In genomic region chr1:5718716-5719632, GRCh38 we compare ENCODE assay signal across 1 cellular context.
TF ChIP-seq lines count a peak whose summit lies in the region.

No MANE protein-coding gene starts in this region.

TF ChIP-seq in H1, 55 proteins besides CTCF, POLR2A, EP300 and RAD21:
- TF ChIP-seq CHD7 (IDR thresholded peaks at IDR 0.05; ENCODE audit: insufficient replicate concordance, low read length) (no peak), TAF1 (IDR thresholded peaks at IDR 0.05; ENCODE audit: low read depth, low read length) (no peak), KDM1A (IDR thresholded peaks at IDR 0.05; ENCODE audit: borderline replicate concordance, low read length) (no peak), BACH1 (IDR thresholded peaks at IDR 0.05; ENCODE audit: low read length) (no peak), SP4 (IDR thresholded peaks at IDR 0.05; ENCODE audit: low read length) (no peak), HDAC6 (IDR thresholded peaks at IDR 0.05; ENCODE audit: low read depth, low read length) (no peak), CBX5 (IDR thresholded peaks at IDR 0.05; ENCODE audit: low read depth, low read length) (no peak), TAF7 (optimal IDR thresholded peaks at IDR 0.05; ENCODE audit: borderline replicate concordance, low read depth, low read length) (no peak), TEAD4 (IDR thresholded peaks at IDR 0.05; ENCODE audit: low read depth, low read length) (no peak), SRF (IDR thresholded peaks at IDR 0.05; ENCODE audit: low read depth, low read length) (no peak), NANOG (IDR thresholded peaks at IDR 0.05; ENCODE audit: insufficient read depth, low read depth, low read length, poor library complexity, severe bottlenecking) (no peak), CEBPB (IDR thresholded peaks at IDR 0.05; ENCODE audit: low read depth, low read length) (no peak), TCF12 (IDR thresholded peaks at IDR 0.05; ENCODE audit: low read depth, low read length) (no peak), EGR1 (IDR thresholded peaks at IDR 0.05; ENCODE audit: borderline replicate concordance, low read depth, low read length) (no peak)
- TF ChIP-seq, protein P1, sequence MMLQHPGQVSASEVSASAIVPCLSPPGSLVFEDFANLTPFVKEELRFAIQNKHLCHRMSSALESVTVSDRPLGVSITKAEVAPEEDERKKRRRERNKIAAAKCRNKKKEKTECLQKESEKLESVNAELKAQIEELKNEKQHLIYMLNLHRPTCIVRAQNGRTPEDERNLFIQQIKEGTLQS (IDR thresholded peaks at IDR 0.05; ENCODE audit: insufficient read depth, low read depth, low read length), result no peak
- TF ChIP-seq, protein P2, sequence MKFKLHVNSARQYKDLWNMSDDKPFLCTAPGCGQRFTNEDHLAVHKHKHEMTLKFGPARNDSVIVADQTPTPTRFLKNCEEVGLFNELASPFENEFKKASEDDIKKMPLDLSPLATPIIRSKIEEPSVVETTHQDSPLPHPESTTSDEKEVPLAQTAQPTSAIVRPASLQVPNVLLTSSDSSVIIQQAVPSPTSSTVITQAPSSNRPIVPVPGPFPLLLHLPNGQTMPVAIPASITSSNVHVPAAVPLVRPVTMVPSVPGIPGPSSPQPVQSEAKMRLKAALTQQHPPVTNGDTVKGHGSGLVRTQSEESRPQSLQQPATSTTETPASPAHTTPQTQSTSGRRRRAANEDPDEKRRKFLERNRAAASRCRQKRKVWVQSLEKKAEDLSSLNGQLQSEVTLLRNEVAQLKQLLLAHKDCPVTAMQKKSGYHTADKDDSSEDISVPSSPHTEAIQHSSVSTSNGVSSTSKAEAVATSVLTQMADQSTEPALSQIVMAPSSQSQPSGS (IDR thresholded peaks at IDR 0.05; ENCODE audit: low read length), result no peak
